Comparison of ENCODE assay signal across 21 cellular contexts in genomic region chr7:116449950-116450349, GRCh38. TPM values are rescaled to one million over a fixed set of nuclear protein-coding genes. Genes with fewer than 3 reads are reported as not detected.
DNase-seq lines count a peak whose midpoint lies in the region; ATAC-seq and TF ChIP-seq lines count a peak whose summit lies in the region.
"Had no signal": no experiment of that assay in that cellular context is flagged by ENCODE, and none has a peak within 500 bp of the region (broad histone marks: within the 10 kb centered on the region; RNA-seq: fewer than 3 reads in every experiment).

No MANE protein-coding gene starts in this region.

- H3K4me1 ChIP-seq in HEK293 (ENCODE audit: control insufficient read depth, insufficient read depth, low read length) (peaks cover 9% of the 10 kb centered on the region), subcutaneous abdominal adipose tissue (ENCODE audit: control insufficient read depth in 5 of 5, insufficient read depth in 5 of 5, low read length in 5 of 5) (peaks cover 0 to 18% (median 3%) of the 10 kb centered on the region in 5 donors), mesendoderm (ENCODE audit: control insufficient read depth, low read depth, low read length) (no peaks in the 10 kb centered on the region)
- H3K4me1 ChIP-seq: breast epithelium had no signal

- DNase-seq in choroid plexus epithelial cell (ENCODE audit: low read depth) (peak; percentile 50), left ventricle myocardium superior (no peak), MV-4-11 (lab: John Stamatoyannopoulos, UW) (no peak), mesendoderm (no peak), dorsolateral prefrontal cortex (no peak)
- DNase-seq: activated naive CD8-positive, alpha-beta T cell treated with anti-CD3 and anti-CD28 coated beads, Interleukin-2, amount 10 ng/mL, durations not matched to agents 7 days and 5 days; CD4-positive, CD25-positive, alpha-beta regulatory T cell; dermis blood vessel endothelial cell; DMS153; midbrain; NCI-H2081 treated with DMSO at 0.1 percent for 48 hours; NCI-H524; stimulated activated CD4-positive, alpha-beta T cell treated with anti-CD3 and anti-CD28 coated beads, Interleukin-4, amount 100 ng/mL, for 4 hours; SW 1271 had no signal

- intact Hi-C loops in left ventricle myocardium superior (cut with micrococcal nuclease) (loop anchor here (10.0 kb wide), 1 partner anchor 45 kb away; the partner anchor contains the start of gene CAV2), dorsolateral prefrontal cortex (cut with DNase I) (no loop called here)

- H3K27me3 ChIP-seq in subcutaneous abdominal adipose tissue (ENCODE audit: control insufficient read depth in 5 of 5, insufficient read depth in 4 of 5, low read length in 5 of 5) (no peaks in the 10 kb centered on the region), mesendoderm (ENCODE audit: insufficient read depth, low read length, poor library complexity) (no peaks in the 10 kb centered on the region), dorsolateral prefrontal cortex (no peaks in the 10 kb centered on the region)
- H3K27me3 ChIP-seq: breast epithelium had no signal

- no peak overlapping the region for H3K23ac ChIP-seq in mesendoderm (ENCODE audit: low read length)

- H3K56ac ChIP-seq in mesendoderm (ENCODE audit: low read length) = no peak overlapping the region

- no peaks in the 10 kb centered on the region for H3K79me1 ChIP-seq in mesendoderm (ENCODE audit: low read length)

- no peak for TF ChIP-seq CTCF in HEK293 (tag by site-specific recombination; IDR thresholded peaks at IDR 0.05)
- TF ChIP-seq CTCF in choroid plexus epithelial cell (conservative IDR thresholded peaks at IDR 0.05; ENCODE audit: low read depth, low read length) = no peak
- TF ChIP-seq CTCF in dorsolateral prefrontal cortex (IDR thresholded peaks at IDR 0.05 in 54 of 56, conservative IDR thresholded peaks at IDR 0.05 in 2 of 56; ENCODE audit: low read depth in 1 of 56, partially characterized antibody in 56 of 56) = no peak

- H3K9me3 ChIP-seq in HEK293 (ENCODE audit: control insufficient read depth, insufficient read depth, low read depth, low read length) (no peaks in the 10 kb centered on the region), subcutaneous abdominal adipose tissue (ENCODE audit: control insufficient read depth in 5 of 5, low read length in 5 of 5) (no peaks in the 10 kb centered on the region)
- H3K9me3 ChIP-seq: breast epithelium had no signal

- H3K27ac ChIP-seq in HEK293 (ENCODE audit: extremely low read depth, low read depth, low read length) (no peak overlapping the region), subcutaneous abdominal adipose tissue (ENCODE audit: low read depth, low read length) (peak overlapping the region; percentile 71), mesendoderm (ENCODE audit: low read depth, low read length) (no peak overlapping the region), dorsolateral prefrontal cortex (no peak overlapping the region)
- H3K27ac ChIP-seq: breast epithelium, RWPE1 had no signal

- no peak overlapping the region for H3K4ac ChIP-seq in mesendoderm (ENCODE audit: low read depth, low read length)

- no peak overlapping the region for H2BK5ac ChIP-seq in mesendoderm (ENCODE audit: low read length)

- POLR2A ChIA-PET in HEK293 (lab: Yijun Ruan, JAX) = no interaction called here

- CTCF ChIA-PET in HEK293 (lab: Yijun Ruan, JAX) = interaction anchor here (0.6 to 1.1 kb wide), 3 partner anchors 135 to 589 kb away, joined by 3 to 4 read pairs (median 3); no protein-coding TSS in a partner anchor

- H3K36me3 ChIP-seq in HEK293 (ENCODE audit: control insufficient read depth in 2 of 2, insufficient read depth in 1 of 2, low read length in 2 of 2) = no peaks in the 10 kb centered on the region
- no peaks in the 10 kb centered on the region for H3K36me3 ChIP-seq in subcutaneous abdominal adipose tissue (ENCODE audit: control insufficient read depth in 5 of 5, insufficient read depth in 5 of 5, low read length in 5 of 5)
- no peaks in the 10 kb centered on the region for H3K36me3 ChIP-seq in mesendoderm (ENCODE audit: control insufficient read depth, insufficient read depth, low read length)
- H3K36me3 ChIP-seq: breast epithelium had no signal

- ATAC-seq in left ventricle myocardium superior (peak; percentile 82), HG03460 (IDR thresholded peaks at IDR 0.05; ENCODE audit: unreplicated experiment) (no peak)

- no peaks in the 10 kb centered on the region for H3K79me2 ChIP-seq in mesendoderm (ENCODE audit: control insufficient read depth, insufficient read depth, low read length)

- no CpG with 5 or more reads among the region's 4 CpGs for WGBS in mesendoderm (ENCODE audit: extremely low coverage, insufficient coverage, low lambda C conversion rate)

- no peak overlapping the region for H2AK5ac ChIP-seq in mesendoderm (ENCODE audit: low read length)

- no peak overlapping the region for H3K18ac ChIP-seq in mesendoderm (ENCODE audit: low read length)

- no peak overlapping the region for H2BK120ac ChIP-seq in mesendoderm (ENCODE audit: low read depth, low read length)

- no peak overlapping the region for H4K8ac ChIP-seq in mesendoderm (ENCODE audit: low read depth, low read length)

- H3K4me3 ChIP-seq in HEK293 (ENCODE audit: low read depth, low read length) (no peak overlapping the region), choroid plexus epithelial cell (ENCODE audit: low read depth, low read length) (no peak overlapping the region), subcutaneous abdominal adipose tissue (ENCODE audit: low read depth in 1 of 5, low read length in 5 of 5) (no peak overlapping the region), mesendoderm (ENCODE audit: low read length) (no peak overlapping the region), dorsolateral prefrontal cortex (no peak overlapping the region)
- H3K4me3 ChIP-seq: breast epithelium had no signal

- no peak overlapping the region for H3K4me2 ChIP-seq in mesendoderm (ENCODE audit: low read length)

- no peak overlapping the region for H4K5ac ChIP-seq in mesendoderm (ENCODE audit: low read length)

- H3K9ac ChIP-seq in subcutaneous abdominal adipose tissue (ENCODE audit: low read length in 5 of 5) (no peak overlapping the region), mesendoderm (ENCODE audit: low read length) (no peak overlapping the region)

- no peak overlapping the region for H2BK15ac ChIP-seq in mesendoderm (replicated peaks; ENCODE audit: low read depth)

TF ChIP-seq in HEK293, 187 proteins besides CTCF, POLR2A, EP300 and RAD21:
- TF ChIP-seq ZBTB44 (tag by site-specific recombination; IDR thresholded peaks at IDR 0.05) (no peak), ZNF600 (tag by site-specific recombination; IDR thresholded peaks at IDR 0.05) (peak; percentile 52)

RNA-seq across cellular contexts. Expression of gene CAV2, which starts 49.6 kb away (rescaled TPM):
- total RNA-seq in left ventricle myocardium superior = 204 TPM
- polyA plus RNA-seq in mesendoderm (2013, experiment 1 of 2) = 14.5 TPM
- polyA plus RNA-seq in mesendoderm (2013, experiment 2 of 2) = 14.9 TPM
- 10 to 100 TPM in 74 of 120 experiments, 1 to 10 TPM in 46; 5.1 to 23.4 (median 11.4) TPM for total RNA-seq in dorsolateral prefrontal cortex
- total RNA-seq: activated naive CD8-positive, alpha-beta T cell treated with anti-CD3 and anti-CD28 coated beads, Interleukin-2, amount 10 ng/mL, durations not matched to agents 7 days and 5 days; activated T-helper 1 cell treated with anti-CD3 and anti-CD28 coated beads, Interleukin-12 subunit alpha, Interleukin-12 subunit beta, Interleukin-2, Interleukin-4 antibody, amounts not matched to agents 30 ng/mL and 10 ng/mL and 1 ng/mL, durations not matched to agents 14 hours and 24 hours and 36 hours; CD4-positive, CD25-positive, alpha-beta regulatory T cell had no signal
- polyA plus RNA-seq: CD4-positive, CD25-positive, alpha-beta regulatory T cell; neural cell had no signal
